21 cellular contexts compared by ENCODE assay signal in genomic region chr3:69488026-69488425, GRCh38.
"Had no signal": no experiment of that assay in that cellular context is flagged by ENCODE, and none has a peak within 500 bp of the region (broad histone marks: within the 10 kb centered on the region; RNA-seq: fewer than 3 reads in every experiment).

No MANE protein-coding gene starts in this region.

- H3K27ac ChIP-seq: HL-60, RWPE1 had no signal

- DNase-seq: KG1; MG63; NCI-H1092; NCI-H1105 treated with DMSO at 0.1 percent for 48 hours; NCI-H1417 treated with DMSO at 0.1 percent for 48 hours; NCI-H146; NCI-H1694 treated with DMSO at 0.1 percent for 48 hours; NCI-H1930; NCI-H2081; NCI-H2107; NCI-H2227 treated with DMSO at 0.1 percent for 48 hours; NCI-H524; NCI-H526 treated with DMSO at 0.1 percent for 48 hours; NCI-H774; NK-92 treated with Interleukin-12 subunit alpha and Interleukin-12 subunit beta, amount 100 ng/mL, for 24 hours; PC-3; SHP77 had no signal

- H3K9me3 ChIP-seq: MG63 had no signal

- H3K36me3 ChIP-seq: MG63 had no signal

- ATAC-seq: Panc1, PC-3, SK-N-SH treated with all-trans-retinoic acid at 6 μM for 48 hours had no signal

- H3K27me3 ChIP-seq: MG63 had no signal

- H3K4me3 ChIP-seq: MG63 had no signal
